Comparison of ENCODE assay signal across 9 cellular contexts in the genomic region with DNA sequence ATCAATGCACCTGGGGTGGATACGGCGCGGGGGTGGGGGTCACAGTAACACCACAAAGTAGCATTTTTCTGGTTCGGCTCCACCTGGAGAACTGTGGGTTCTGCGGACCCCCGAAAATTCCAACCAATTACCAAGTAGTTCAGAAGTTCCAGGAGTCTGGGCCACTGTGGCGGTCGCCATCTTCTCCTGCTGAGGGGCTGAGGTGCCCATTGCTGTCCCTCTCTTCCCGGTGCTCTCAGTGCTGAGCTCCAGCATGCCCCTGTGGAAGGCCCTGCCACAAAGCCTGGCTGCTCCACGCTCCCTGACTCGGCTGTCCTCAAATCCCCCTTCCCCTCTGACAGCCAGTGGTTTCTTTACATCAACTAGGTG.
DNase-seq lines count a peak whose midpoint lies in the region; ATAC-seq and TF ChIP-seq lines count a peak whose summit lies in the region.
"Had no signal": no experiment of that assay in that cellular context is flagged by ENCODE, and none has a peak within 500 bp of the region (broad histone marks: within the 10 kb centered on the region; RNA-seq: fewer than 3 reads in every experiment).

No MANE protein-coding gene starts in this region.

- no peak for TF ChIP-seq CTCF in gastroesophageal sphincter (IDR thresholded peaks at IDR 0.05)

- TF ChIP-seq POLR2A in gastroesophageal sphincter (IDR thresholded peaks at IDR 0.05) = no peak

- POLR2A ChIA-PET in T-cell (lab: Charles Lee) = no interaction called here

- no peak overlapping the region for H3K27ac Mint-ChIP-seq in T-helper 2 cell treated with Interferon-gamma antibody and Interleukin-4, amounts not matched to agents 5 μg/mL and 100 μg/mL, for 36 hours
- no peak overlapping the region for H3K27ac Mint-ChIP-seq in T-cell
- H3K27ac Mint-ChIP-seq in stimulated activated memory B cell treated with anti-CD40 and anti-IgM and Interleukin-4, amounts not matched to agents 10 μg/mL and 1 μg/mL and 100 μg/mL, for 72 hours = no peak overlapping the region
- H3K27ac Mint-ChIP-seq: activated naive CD4-positive, alpha-beta T cell treated with anti-CD3 and anti-CD28 coated beads for 36 hours had no signal

- peak overlapping the region in 1 of 2 donors; percentile 76 for H3K4me3 ChIP-seq in gastroesophageal sphincter

- ATAC-seq in T-cell (replicated peaks in 1 of 4) (no peak), gastroesophageal sphincter (no peak), GM18868 (IDR thresholded peaks at IDR 0.05; ENCODE audit: unreplicated experiment) (no peak)
- ATAC-seq in stimulated activated memory B cell treated with anti-CD40 and anti-IgM and Interleukin-4, amounts not matched to agents 10 μg/mL and 1 μg/mL and 100 μg/mL, for 72 hours = no peak

- no peak for TF ChIP-seq EP300 in gastroesophageal sphincter (IDR thresholded peaks at IDR 0.05)

- H3K9me3 Mint-ChIP-seq in T-helper 2 cell treated with Interferon-gamma antibody and Interleukin-4, amounts not matched to agents 5 μg/mL and 100 μg/mL, for 36 hours = peaks cover 5% of the 10 kb centered on the region
- peaks cover 0 to 4% (median under 1%) of the 10 kb centered on the region in 3 donors for H3K9me3 Mint-ChIP-seq in T-cell
- peaks cover 4% of the 10 kb centered on the region for H3K9me3 Mint-ChIP-seq in stimulated activated memory B cell treated with anti-CD40 and anti-IgM and Interleukin-4, amounts not matched to agents 10 μg/mL and 1 μg/mL and 100 μg/mL, for 72 hours
- H3K9me3 Mint-ChIP-seq: activated naive CD4-positive, alpha-beta T cell treated with anti-CD3 and anti-CD28 coated beads for 36 hours had no signal

- H3K27ac ChIP-seq in gastroesophageal sphincter = peak overlapping the region; percentile 58 to 94 (median 90)

- H3K36me3 ChIP-seq in gastroesophageal sphincter = no peaks in the 10 kb centered on the region

- H3K27me3 Mint-ChIP-seq in T-helper 2 cell treated with Interferon-gamma antibody and Interleukin-4, amounts not matched to agents 5 μg/mL and 100 μg/mL, for 36 hours (ENCODE audit: low read depth) = peaks cover 43% of the 10 kb centered on the region
- peaks cover 21 to 25% of the 10 kb centered on the region in 2 donors for H3K27me3 Mint-ChIP-seq in T-cell
- peaks cover 18% of the 10 kb centered on the region for H3K27me3 Mint-ChIP-seq in stimulated activated memory B cell treated with anti-CD40 and anti-IgM and Interleukin-4, amounts not matched to agents 10 μg/mL and 1 μg/mL and 100 μg/mL, for 72 hours

- H3K4me1 ChIP-seq in gastroesophageal sphincter = peaks cover 3 to 65% (median 42%) of the 10 kb centered on the region in 3 donors

- 33 to 50% methylated on average over 1 to 5 of the region's 11 CpGs for WGBS in gastroesophageal sphincter (ENCODE audit: low coverage in 1 of 2), 2 donors

- no peaks in the 10 kb centered on the region for H3K27me3 ChIP-seq in gastroesophageal sphincter

- no peaks in the 10 kb centered on the region for H3K36me3 Mint-ChIP-seq in T-helper 2 cell treated with Interferon-gamma antibody and Interleukin-4, amounts not matched to agents 5 μg/mL and 100 μg/mL, for 36 hours (ENCODE audit: low read depth)
- H3K36me3 Mint-ChIP-seq in T-cell = no peaks in the 10 kb centered on the region
- H3K36me3 Mint-ChIP-seq in stimulated activated memory B cell treated with anti-CD40 and anti-IgM and Interleukin-4, amounts not matched to agents 10 μg/mL and 1 μg/mL and 100 μg/mL, for 72 hours = peaks cover 12% of the 10 kb centered on the region

- CTCF ChIA-PET in T-cell (lab: Charles Lee) = interaction anchor here in 1 of 2 donors (1.1 kb wide), 1 partner anchor 364 kb away, joined by 3 read pairs; no protein-coding TSS in a partner anchor

- peak overlapping the region; percentile 74 for H3K4me3 Mint-ChIP-seq in T-helper 2 cell treated with Interferon-gamma antibody and Interleukin-4, amounts not matched to agents 5 μg/mL and 100 μg/mL, for 36 hours
- H3K4me3 Mint-ChIP-seq in T-cell = peak overlapping the region; percentile 71 to 76 (median 74)
- peak overlapping the region; percentile 15 for H3K4me3 Mint-ChIP-seq in stimulated activated memory B cell treated with anti-CD40 and anti-IgM and Interleukin-4, amounts not matched to agents 10 μg/mL and 1 μg/mL and 100 μg/mL, for 72 hours

- H3K9me3 ChIP-seq in gastroesophageal sphincter = peaks cover 0 to 7% (median 0%) of the 10 kb centered on the region in 3 donors

- H3K4me1 Mint-ChIP-seq in T-helper 2 cell treated with Interferon-gamma antibody and Interleukin-4, amounts not matched to agents 5 μg/mL and 100 μg/mL, for 36 hours (ENCODE audit: low read depth) = peaks cover 11% of the 10 kb centered on the region
- H3K4me1 Mint-ChIP-seq in T-cell = peaks cover 17 to 35% (median 31%) of the 10 kb centered on the region in 3 donors
- peaks cover 47% of the 10 kb centered on the region for H3K4me1 Mint-ChIP-seq in stimulated activated memory B cell treated with anti-CD40 and anti-IgM and Interleukin-4, amounts not matched to agents 10 μg/mL and 1 μg/mL and 100 μg/mL, for 72 hours

- no peak for DNase-seq in T-helper 2 cell treated with Interferon-gamma antibody and Interleukin-4, amounts not matched to agents 5 μg/mL and 100 μg/mL, for 36 hours (ENCODE audit: low spot score)
- DNase-seq in T-helper 2 cell = no peak
- DNase-seq in T-cell = no peak
- DNase-seq in NCI-H524 treated with DMSO at 0.1 percent for 48 hours (lab: John Stamatoyannopoulos, UW) = no peak
- no peak for DNase-seq in DMS79 (lab: John Stamatoyannopoulos, UW)

Comparison
In these comparisons a context has a peak if more than half of its experiments do, and no peak if none do; other contexts are left out.
1. H3K4me3 Mint-ChIP-seq: peak in every context shown above with its lines; median percentile 74 in T-helper 2 cell treated with Interferon-gamma antibody and Interleukin-4, amounts not matched to agents 5 μg/mL and 100 μg/mL, for 36 hours; 74 in T-cell; 15 in stimulated activated memory B cell treated with anti-CD40 and anti-IgM and Interleukin-4, amounts not matched to agents 10 μg/mL and 1 μg/mL and 100 μg/mL, for 72 hours.